Comparison of ENCODE assay signal across 8 cellular contexts in genomic region chr2:239400000-239400831, GRCh38. TPM values are rescaled to one million over a fixed set of nuclear protein-coding genes. Genes with fewer than 3 reads are reported as not detected.
DNase-seq lines count a peak whose midpoint lies in the region; ATAC-seq and TF ChIP-seq lines count a peak whose summit lies in the region.

No MANE protein-coding gene starts in this region.

- POLR2A ChIA-PET in BJ (lab: Charles Lee): interaction anchor here (0.5 kb wide), 1 partner anchor 9 kb away, joined by 3 read pairs; no protein-coding TSS in a partner anchor

- H3K9me3 Mint-ChIP-seq in effector memory CD8-positive, alpha-beta T cell: no peaks in the 10 kb centered on the region
- peaks cover 9% of the 10 kb centered on the region for H3K9me3 Mint-ChIP-seq in nephron

- H3K27me3 ChIP-seq in BJ (ENCODE audit: control insufficient read depth, insufficient read depth, low read length): no peaks in the 10 kb centered on the region

- peaks cover 14% of the 10 kb centered on the region for H3K36me3 Mint-ChIP-seq in effector memory CD8-positive, alpha-beta T cell (ENCODE audit: insufficient read depth)
- no peaks in the 10 kb centered on the region for H3K36me3 Mint-ChIP-seq in nephron (ENCODE audit: low read depth)

- H3K27ac Mint-ChIP-seq in effector memory CD8-positive, alpha-beta T cell: peak overlapping the region; percentile 98 to 99
- peak overlapping the region; percentile 89 to 99 (median 93) for H3K27ac Mint-ChIP-seq in nephron

- CTCF ChIA-PET in BJ (lab: Yijun Ruan, JAX): no interaction called here

- peak overlapping the region; percentile 51 for H3K4me3 ChIP-seq in BJ (ENCODE audit: low read depth, low read length)

- DNase-seq in BJ (ENCODE audit: low read depth) (no peak), RPMI8226 (peak; percentile 22), cerebellar nuclear complex (lab: John Stamatoyannopoulos, UW) (no peak)
- DNase-seq in effector memory CD8-positive, alpha-beta T cell: no peak

- no peaks in the 10 kb centered on the region for H3K27me3 Mint-ChIP-seq in effector memory CD8-positive, alpha-beta T cell
- H3K27me3 Mint-ChIP-seq in nephron (ENCODE audit: low read depth): peaks cover 9% of the 10 kb centered on the region

- TF ChIP-seq CTCF in BJ (IDR thresholded peaks at IDR 0.05; ENCODE audit: insufficient read depth, low read depth, low read length): no peak
- no peak for TF ChIP-seq CTCF in nephron (IDR thresholded peaks at IDR 0.05; ENCODE audit: unreplicated experiment in 3 of 3)

- H3K36me3 ChIP-seq in BJ (ENCODE audit: control insufficient read depth, insufficient read depth, low read length): no peaks in the 10 kb centered on the region

- H3K4me1 Mint-ChIP-seq in effector memory CD8-positive, alpha-beta T cell (ENCODE audit: low read depth in 2 of 2): peaks cover 25 to 33% of the 10 kb centered on the region in 2 donors
- peaks cover 46% of the 10 kb centered on the region for H3K4me1 Mint-ChIP-seq in nephron

- ATAC-seq in GM19455 (IDR thresholded peaks at IDR 0.05; ENCODE audit: unreplicated experiment): peak; percentile 7
- ATAC-seq in effector memory CD8-positive, alpha-beta T cell (replicated peaks): no peak
- ATAC-seq in GM18873 (IDR thresholded peaks at IDR 0.05; ENCODE audit: low FRiP score, unreplicated experiment): no peak
- ATAC-seq in esophagus mucosa: no peak

- peak overlapping the region; percentile 93 to 95 for H3K4me3 Mint-ChIP-seq in effector memory CD8-positive, alpha-beta T cell
- peak overlapping the region; percentile 92 to 97 (median 94) for H3K4me3 Mint-ChIP-seq in nephron

RNA-seq across cellular contexts. Expression of gene HDAC4, which starts 0.6 kb away (rescaled TPM):
- 4.4 and 5.3 TPM in 2 replicates for polyA plus RNA-seq in BJ (2011; rRNA removed)
- polyA minus RNA-seq in BJ (2011; rRNA and poly(A)+ RNA removed): 9.7 and 14.5 TPM in 2 replicates
- 33.9 TPM for total RNA-seq in esophagus mucosa
